8 cellular contexts compared by ENCODE assay signal in genomic region chr2:96321230-96322103, GRCh38. TPM values are rescaled to one million over a fixed set of nuclear protein-coding genes. Genes with fewer than 3 reads are reported as not detected.
DNase-seq lines count a peak whose midpoint lies in the region; ATAC-seq and TF ChIP-seq lines count a peak whose summit lies in the region.

No MANE protein-coding gene starts in this region.

- H3K4me1 Mint-ChIP-seq in activated T-helper 1 cell treated with anti-CD3 and anti-CD28 coated beads, Interleukin-12 subunit alpha, Interleukin-12 subunit beta, Interleukin-2, Interleukin-4 antibody, amounts not matched to agents 30 ng/mL and 10 ng/mL and 1 ng/mL, durations not matched to agents 14 hours and 24 hours and 36 hours (ENCODE audit: low read depth): peaks cover 63% of the 10 kb centered on the region

- H3K36me3 ChIP-seq in PC-9 (ENCODE audit: low read depth) (no peaks in the 10 kb centered on the region), prostate gland (no peaks in the 10 kb centered on the region)

- TF ChIP-seq POLR2A in prostate gland (IDR thresholded peaks at IDR 0.05): no peak

- no peaks in the 10 kb centered on the region for H3K27me3 Mint-ChIP-seq in activated T-helper 1 cell treated with anti-CD3 and anti-CD28 coated beads, Interleukin-12 subunit alpha, Interleukin-12 subunit beta, Interleukin-2, Interleukin-4 antibody, amounts not matched to agents 30 ng/mL and 10 ng/mL and 1 ng/mL, durations not matched to agents 14 hours and 24 hours and 36 hours (ENCODE audit: insufficient read depth)

- H3K36me3 Mint-ChIP-seq in activated T-helper 1 cell treated with anti-CD3 and anti-CD28 coated beads, Interleukin-12 subunit alpha, Interleukin-12 subunit beta, Interleukin-2, Interleukin-4 antibody, amounts not matched to agents 30 ng/mL and 10 ng/mL and 1 ng/mL, durations not matched to agents 14 hours and 24 hours and 36 hours (ENCODE audit: low read depth): peaks cover 22% of the 10 kb centered on the region

- H3K9me2 ChIP-seq in PC-9 (ENCODE audit: insufficient read depth): no peaks in the 10 kb centered on the region

- no TSS peak for BruUV-seq in PC-9 (replicated peaks; lab: Mats Ljungman, UMichigan)

- peaks cover 27% of the 10 kb centered on the region; the same call in 1 of the 2 replicates for H3F3A ChIP-seq in PC-9 (ENCODE audit: insufficient read depth, low read depth)

- H3K4me3 Mint-ChIP-seq in activated T-helper 1 cell treated with anti-CD3 and anti-CD28 coated beads, Interleukin-12 subunit alpha, Interleukin-12 subunit beta, Interleukin-2, Interleukin-4 antibody, amounts not matched to agents 30 ng/mL and 10 ng/mL and 1 ng/mL, durations not matched to agents 14 hours and 24 hours and 36 hours: peak overlapping the region; percentile 88

- ATAC-seq in GM19043 (IDR thresholded peaks at IDR 0.05; ENCODE audit: low read depth, unreplicated experiment) (peak; percentile 57), HG03354 (IDR thresholded peaks at IDR 0.05; ENCODE audit: poor library complexity, severe bottlenecking, unreplicated experiment) (peak; percentile 70)

- peak overlapping the region; percentile 84 for H2AFZ ChIP-seq in PC-9

- H4K20me1 ChIP-seq in PC-9 (ENCODE audit: insufficient read depth): no peaks in the 10 kb centered on the region

- peak overlapping the region; percentile 85 for H3K27ac Mint-ChIP-seq in activated T-helper 1 cell treated with anti-CD3 and anti-CD28 coated beads, Interleukin-12 subunit alpha, Interleukin-12 subunit beta, Interleukin-2, Interleukin-4 antibody, amounts not matched to agents 30 ng/mL and 10 ng/mL and 1 ng/mL, durations not matched to agents 14 hours and 24 hours and 36 hours

- POLR2A ChIA-PET in PC-9 (lab: Charles Lee; ENCODE audit: unreplicated experiment): interaction anchor here (0.5 to 0.7 kb wide), 3 partner anchors 10 to 46 kb away, joined by 3 to 6 read pairs (median 3); no protein-coding TSS in a partner anchor

- no peaks in the 10 kb centered on the region for H3K79me2 ChIP-seq in PC-9 (ENCODE audit: low read depth)

- intact Hi-C loops in PC-9 (cut with micrococcal nuclease; ENCODE audit: unreplicated experiment) (no loop called here), head of caudate nucleus (cut with DNase I) (no loop called here), prostate gland (cut with DNase I) (no loop called here)
- intact Hi-C loops in activated T-helper 1 cell treated with anti-CD3 and anti-CD28 coated beads, Interleukin-12 subunit alpha, Interleukin-12 subunit beta, Interleukin-2, Interleukin-4 antibody, amounts not matched to agents 30 ng/mL and 10 ng/mL and 1 ng/mL, durations not matched to agents 14 hours and 24 hours and 36 hours (cut with micrococcal nuclease): loop anchor here (1.0 to 5.0 kb wide), 9 partner anchors 15 to 496 kb away; partner anchors contain the start of genes ARID5A, CIAO1, CNNM3 and DUSP2

- peak overlapping the region; percentile 86 for H3K4me2 ChIP-seq in PC-9

- 1% methylated on average over 70 of the region's 81 CpGs for WGBS in prostate gland

- H3K9me3 Mint-ChIP-seq in activated T-helper 1 cell treated with anti-CD3 and anti-CD28 coated beads, Interleukin-12 subunit alpha, Interleukin-12 subunit beta, Interleukin-2, Interleukin-4 antibody, amounts not matched to agents 30 ng/mL and 10 ng/mL and 1 ng/mL, durations not matched to agents 14 hours and 24 hours and 36 hours: no peaks in the 10 kb centered on the region

- H3K27me3 ChIP-seq in PC-9 (ENCODE audit: insufficient read depth, low read depth): peaks cover 15% of the 10 kb centered on the region
- H3K27me3 ChIP-seq in prostate gland (replicated peaks; ENCODE audit: insufficient read depth): no peaks in the 10 kb centered on the region

- TF ChIP-seq CTCF in PC-9 (conservative IDR thresholded peaks at IDR 0.05): no peak
- TF ChIP-seq CTCF in prostate gland (IDR thresholded peaks at IDR 0.05): no peak

- CTCF ChIA-PET in PC-9 (lab: Charles Lee): interaction anchor here (0.5 kb wide), 1 partner anchor 157 kb away, joined by 3 read pairs; no protein-coding TSS in a partner anchor

- H3K4me1 ChIP-seq in PC-9 (replicated peaks; ENCODE audit: insufficient read depth) (peaks cover 24% of the 10 kb centered on the region), prostate gland (replicated peaks) (peaks cover 3% of the 10 kb centered on the region)

- H3K27ac ChIP-seq in PC-9: no peak overlapping the region
- H3K27ac ChIP-seq in prostate gland: peak overlapping the region; percentile 3 to 30

- H3K4me3 ChIP-seq in PC-9 (peak overlapping the region; percentile 66), prostate gland (peak overlapping the region; percentile 38)

- DNase-seq in CD1c-positive myeloid dendritic cell (ENCODE audit: extremely low spot score) (peak; percentile 82), PC-9 (peak in 1 of 2 experiments; percentile 36), head of caudate nucleus (peak in 31 of 42 donors; percentile 10 to 63 (median 34)), prostate gland (ENCODE audit: low spot score) (no peak), NCI-H187 (lab: John Stamatoyannopoulos, UW) (no peak)
- peak; percentile 87 for DNase-seq in activated T-helper 1 cell treated with anti-CD3 and anti-CD28 coated beads, Interleukin-12 subunit alpha, Interleukin-12 subunit beta, Interleukin-2, Interleukin-4 antibody, amounts not matched to agents 30 ng/mL and 10 ng/mL and 1 ng/mL, durations not matched to agents 14 hours and 24 hours and 36 hours (ENCODE audit: low spot score)

- H3K9me3 ChIP-seq in PC-9 (ENCODE audit: insufficient read depth, low read depth) (no peaks in the 10 kb centered on the region), prostate gland (no peaks in the 10 kb centered on the region)

RNA-seq across cellular contexts. Expression of gene ITPRIPL1, which starts 3.6 kb away (rescaled TPM):
- total RNA-seq in PC-9 (2021) (not detected in 2 replicates), prostate gland (1 to 10 TPM; 1.8 to 8.9 TPM)
- total RNA-seq in activated T-helper 1 cell treated with anti-CD3 and anti-CD28 coated beads, Interleukin-12 subunit alpha, Interleukin-12 subunit beta, Interleukin-2, Interleukin-4 antibody, amounts not matched to agents 30 ng/mL and 10 ng/mL and 1 ng/mL, durations not matched to agents 14 hours and 24 hours and 36 hours: 52.1 and 54.5 TPM in 2 replicates

RNA-seq across cellular contexts. Expression of gene NCAPH, which starts 14.1 kb away (rescaled TPM):
- total RNA-seq in PC-9 (2021): 55.0 and 55.4 TPM in 2 replicates
- total RNA-seq in activated T-helper 1 cell treated with anti-CD3 and anti-CD28 coated beads, Interleukin-12 subunit alpha, Interleukin-12 subunit beta, Interleukin-2, Interleukin-4 antibody, amounts not matched to agents 30 ng/mL and 10 ng/mL and 1 ng/mL, durations not matched to agents 14 hours and 24 hours and 36 hours: 64.7 and 69.7 TPM in 2 replicates
- 10 to 100 TPM in 1 of 2 donors, 1 to 10 TPM in 1; 1.2 to 11.2 TPM for total RNA-seq in prostate gland

RNA-seq across cellular contexts. Expression of gene SNRNP200, which starts 16.1 kb away (rescaled TPM):
- total RNA-seq in PC-9 (2021) (214 and 229 TPM in 2 replicates), prostate gland (100 to 1,000 TPM; 117 to 148 TPM)
- total RNA-seq in activated T-helper 1 cell treated with anti-CD3 and anti-CD28 coated beads, Interleukin-12 subunit alpha, Interleukin-12 subunit beta, Interleukin-2, Interleukin-4 antibody, amounts not matched to agents 30 ng/mL and 10 ng/mL and 1 ng/mL, durations not matched to agents 14 hours and 24 hours and 36 hours: 192 and 196 TPM in 2 replicates

RNA-seq across cellular contexts. Expression of gene CIAO1, which starts 55.4 kb away (rescaled TPM):
- total RNA-seq in PC-9 (2021) (85.3 and 99.5 TPM in 2 replicates), prostate gland (100 to 1,000 TPM; 108 to 135 TPM)
- total RNA-seq in activated T-helper 1 cell treated with anti-CD3 and anti-CD28 coated beads, Interleukin-12 subunit alpha, Interleukin-12 subunit beta, Interleukin-2, Interleukin-4 antibody, amounts not matched to agents 30 ng/mL and 10 ng/mL and 1 ng/mL, durations not matched to agents 14 hours and 24 hours and 36 hours: 111 and 115 TPM in 2 replicates

RNA-seq across cellular contexts. Expression of gene TMEM127, which starts 55.7 kb away (rescaled TPM):
- total RNA-seq in PC-9 (2021): 38.4 and 50.3 TPM in 2 replicates
- 29.7 and 30.1 TPM in 2 replicates for total RNA-seq in activated T-helper 1 cell treated with anti-CD3 and anti-CD28 coated beads, Interleukin-12 subunit alpha, Interleukin-12 subunit beta, Interleukin-2, Interleukin-4 antibody, amounts not matched to agents 30 ng/mL and 10 ng/mL and 1 ng/mL, durations not matched to agents 14 hours and 24 hours and 36 hours
- total RNA-seq in prostate gland: 10 to 100 TPM; 40.4 to 50.4 TPM

Comparison
In these comparisons a context has a peak if more than half of its experiments do, and no peak if none do; other contexts are left out.
1. DNase-seq: peak in CD1c-positive myeloid dendritic cell (single experiment), activated T-helper 1 cell treated with anti-CD3 and anti-CD28 coated beads, Interleukin-12 subunit alpha, Interleukin-12 subunit beta, Interleukin-2, Interleukin-4 antibody, amounts not matched to agents 30 ng/mL and 10 ng/mL and 1 ng/mL, durations not matched to agents 14 hours and 24 hours and 36 hours (single experiment) and head of caudate nucleus (31 of 42); none in prostate gland (single experiment) and NCI-H187 (0 of 2).